Comparison of ENCODE assay signal across 8 cellular contexts in the genomic region with DNA sequence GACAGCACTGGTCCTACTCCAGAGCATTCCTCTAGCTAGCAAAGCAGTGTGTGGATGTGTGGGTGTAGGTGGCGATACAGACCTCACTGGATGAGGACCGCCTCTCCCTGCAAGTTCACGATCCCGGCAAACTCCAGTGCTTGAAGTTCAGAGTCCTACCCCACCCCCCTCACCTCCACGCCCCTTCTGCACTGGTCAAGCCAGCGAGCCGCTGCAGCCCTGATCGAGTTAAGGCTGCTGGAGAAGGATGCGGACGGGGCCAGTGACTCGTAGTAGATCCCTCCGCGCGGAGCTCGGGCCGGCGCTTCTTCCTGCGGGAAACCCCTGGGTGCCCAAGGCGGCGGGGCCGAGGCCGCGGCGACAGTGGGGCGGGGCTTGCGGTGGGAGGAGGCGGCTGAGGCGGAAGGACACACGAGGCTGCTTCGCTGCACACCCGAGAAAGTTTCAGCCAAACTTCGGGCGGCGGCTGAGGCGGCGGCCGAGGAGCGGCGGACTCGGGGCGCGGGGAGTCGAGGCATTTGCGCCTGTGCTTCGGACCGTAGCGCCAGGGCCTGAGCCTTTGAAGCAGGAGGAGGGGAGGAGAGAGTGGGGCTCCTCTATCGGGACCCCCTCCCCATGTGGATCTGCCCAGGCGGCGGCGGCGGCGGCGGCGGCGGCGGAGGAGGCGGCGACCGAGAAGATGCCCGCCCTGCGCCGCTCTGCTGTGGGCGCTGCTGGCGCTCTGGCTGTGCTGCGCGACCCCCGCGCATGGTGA.
A peak's percentile ranks its signal among the peaks of the same experiment; 100 is the strongest.
DNase-seq lines count a peak whose midpoint lies in the region; TF ChIP-seq lines count a peak whose summit lies in the region.
"Not testable (repeated sequence)": the region's sequence is repeated elsewhere in the genome, so short reads cannot be mapped to it uniquely, and the experiment has no call there.

No MANE protein-coding gene starts in this region.

- not testable (repeated sequence) for H3K4me1 ChIP-seq in PC-9 (replicated peaks; ENCODE audit: insufficient read depth); mammary epithelial cell (ENCODE audit: insufficient read depth, low read length); right atrium auricular region

- TF ChIP-seq CTCF in PC-9 (conservative IDR thresholded peaks at IDR 0.05); mammary epithelial cell (conservative IDR thresholded peaks at IDR 0.05 in 1 of 2, IDR thresholded peaks at IDR 0.05 in 1 of 2; ENCODE audit: extremely low read depth in 1 of 2, insufficient read depth in 1 of 2, low read depth in 1 of 2, low read length in 2 of 2); right atrium auricular region (IDR thresholded peaks at IDR 0.05): not testable (repeated sequence)

- not testable (repeated sequence) for H3K9ac ChIP-seq in mammary epithelial cell (ENCODE audit: insufficient read depth, low read length)

- not testable (repeated sequence) for H3F3A ChIP-seq in PC-9 (ENCODE audit: insufficient read depth, low read depth)

- H3K36me3 Mint-ChIP-seq in activated CD4-positive, alpha-beta memory T cell treated with anti-CD3 and anti-CD28 coated beads for 36 hours = not testable (repeated sequence)

- H3K4me1 Mint-ChIP-seq in activated CD4-positive, alpha-beta memory T cell treated with anti-CD3 and anti-CD28 coated beads for 36 hours (ENCODE audit: low read depth) = peaks cover 12% of the 10 kb centered on the region

- H4K20me1 ChIP-seq in PC-9 (ENCODE audit: insufficient read depth); mammary epithelial cell (ENCODE audit: insufficient read depth, low read length): not testable (repeated sequence)

- peak overlapping the region; percentile 92 for H3K4me3 Mint-ChIP-seq in activated CD4-positive, alpha-beta memory T cell treated with anti-CD3 and anti-CD28 coated beads for 36 hours

- H3K9me3 Mint-ChIP-seq in activated CD4-positive, alpha-beta memory T cell treated with anti-CD3 and anti-CD28 coated beads for 36 hours = not testable (repeated sequence)

- not testable (repeated sequence) for H3K27me3 ChIP-seq in PC-9 (ENCODE audit: insufficient read depth, low read depth); mammary epithelial cell (ENCODE audit: insufficient read depth, low read length); right atrium auricular region

- CTCF ChIA-PET in PC-9 (lab: Charles Lee); activated CD4-positive, alpha-beta memory T cell treated with anti-CD3 and anti-CD28 coated beads for 36 hours (lab: Charles Lee); mammary epithelial cell (lab: Charles Lee; ENCODE audit: low non-redundant PET): not testable (repeated sequence)

- not testable (repeated sequence) for H3K9me2 ChIP-seq in PC-9 (ENCODE audit: insufficient read depth)

- H3K9me3 ChIP-seq in PC-9 (ENCODE audit: insufficient read depth, low read depth); mammary epithelial cell (replicated peaks; ENCODE audit: insufficient read depth, low read length); right atrium auricular region: not testable (repeated sequence)

- intact Hi-C loops in PC-9 (cut with micrococcal nuclease; ENCODE audit: unreplicated experiment); activated CD4-positive, alpha-beta memory T cell treated with anti-CD3 and anti-CD28 coated beads for 36 hours (cut with micrococcal nuclease); mammary epithelial cell (cut with micrococcal nuclease): not testable (repeated sequence)

- BruUV-seq in PC-9 (replicated peaks; lab: Mats Ljungman, UMichigan); mammary epithelial cell (replicated peaks; lab: Mats Ljungman, UMichigan): not testable (repeated sequence)

- in situ Hi-C loops in mammary epithelial cell (cut with MboI; ENCODE audit: low sequenced_read_pairs in 2 of 2) = not testable (repeated sequence)

- dilution Hi-C loops in mammary epithelial cell (cut with HindIII; ENCODE audit: low sequenced_read_pairs) = not testable (repeated sequence)

- H3K4me2 ChIP-seq in PC-9 = not testable (repeated sequence)
- peak overlapping the region; percentile 42 for H3K4me2 ChIP-seq in mammary epithelial cell (ENCODE audit: insufficient read depth, low read depth, low read length)

- H2AFZ ChIP-seq in PC-9 (peak overlapping the region; percentile 66; the same call in 1 of the 2 replicates), mammary epithelial cell (ENCODE audit: low read depth, low read length) (peak overlapping the region; percentile 84)

- not testable (repeated sequence) for H3K79me2 ChIP-seq in PC-9 (ENCODE audit: low read depth)
- peaks cover 11% of the 10 kb centered on the region for H3K79me2 ChIP-seq in mammary epithelial cell (ENCODE audit: insufficient read depth, low read length)

- not testable (repeated sequence) for H3K27ac ChIP-seq in PC-9; mammary epithelial cell (ENCODE audit: insufficient read depth, low read depth, low read length)
- peak overlapping the region in 1 of 2 donors; percentile 58 for H3K27ac ChIP-seq in right atrium auricular region

- POLR2A ChIA-PET in PC-9 (lab: Charles Lee; ENCODE audit: unreplicated experiment); activated CD4-positive, alpha-beta memory T cell treated with anti-CD3 and anti-CD28 coated beads for 36 hours (lab: Charles Lee): not testable (repeated sequence)

- H3K27me3 Mint-ChIP-seq in activated CD4-positive, alpha-beta memory T cell treated with anti-CD3 and anti-CD28 coated beads for 36 hours = not testable (repeated sequence)

- H3K4me3 ChIP-seq in PC-9 (peak overlapping the region; percentile 46; the same call in 1 of the 2 replicates), mammary epithelial cell (replicated peaks in 1 of 3; ENCODE audit: insufficient read depth in 1 of 3, low read depth in 2 of 3, low read length in 3 of 3) (peak overlapping the region in 2 of 3 experiments; percentile 41 to 51), right atrium auricular region (peak overlapping the region; percentile 48 to 52)

- no CpG with 5 or more reads among the region's 69 CpGs for WGBS in mammary epithelial cell (ENCODE audit: low coverage, missing lambda C conversion rate)

- H3K27ac Mint-ChIP-seq in activated CD4-positive, alpha-beta memory T cell treated with anti-CD3 and anti-CD28 coated beads for 36 hours = peak overlapping the region; percentile 87

- not testable (repeated sequence) for H3K36me3 ChIP-seq in PC-9 (ENCODE audit: low read depth); mammary epithelial cell (ENCODE audit: insufficient read depth, low read length); right atrium auricular region

- DNase-seq in C1 segment of cervical spinal cord (lab: John Stamatoyannopoulos, UW) (peak in 13 of 14 donors; percentile 1 to 56 (median 23)), HT-29 (ENCODE audit: low spot score) (peak; percentile 61), PC-9 (peak; percentile 61 to 76), mammary epithelial cell (peak; percentile 69), right atrium auricular region (ENCODE audit: low spot score) (peak; percentile 76), occipital lobe (lab: John Stamatoyannopoulos, UW) (peak; percentile 32)
- peak; percentile 71 for DNase-seq in activated CD4-positive, alpha-beta memory T cell treated with anti-CD3 and anti-CD28 coated beads for 36 hours
- peak; percentile 14 to 34 for DNase-seq in stimulated activated CD8-positive, alpha-beta memory T cell treated with anti-CD3 and anti-CD28 coated beads, Interleukin-2, amount 100 ng/mL, for 48 hours (ENCODE audit: low read depth in 2 of 2)

Comparison
In these comparisons a context has a peak if more than half of its experiments do, and no peak if none do; other contexts are left out.
1. DNase-seq: peak in every context shown above with its lines; median percentile 76 in right atrium auricular region; 71 in activated CD4-positive, alpha-beta memory T cell treated with anti-CD3 and anti-CD28 coated beads for 36 hours; 69 in mammary epithelial cell; 68 in PC-9; 61 in HT-29; 32 in occipital lobe; 24 in stimulated activated CD8-positive, alpha-beta memory T cell treated with anti-CD3 and anti-CD28 coated beads, Interleukin-2, amount 100 ng/mL, for 48 hours; 23 in C1 segment of cervical spinal cord.